ENCODE assay signal across 1 cellular context in genomic region chr14:75662966-75663365, GRCh38.
A peak's percentile ranks its signal among the peaks of the same experiment; 100 is the strongest.
TF ChIP-seq lines count a peak whose summit lies in the region.

No MANE protein-coding gene starts in this region.

TF ChIP-seq in endothelial cell of umbilical vein, 7 proteins besides CTCF, POLR2A, EP300 and RAD21 (continued from another document):
- TF ChIP-seq MAX (IDR thresholded peaks at IDR 0.05; ENCODE audit: insufficient read depth, insufficient read length) (no peak), POLR2AphosphoS5 (IDR thresholded peaks at IDR 0.05; ENCODE audit: insufficient read depth, low read depth, low read length) (peak; percentile 65)
